Comparison of ENCODE assay signal across 32 cellular contexts in genomic region chr10:130062201-130062600, GRCh38.
"Had no signal": no experiment of that assay in that cellular context is flagged by ENCODE, and none has a peak within 500 bp of the region (broad histone marks: within the 10 kb centered on the region; RNA-seq: fewer than 3 reads in every experiment).

No MANE protein-coding gene starts in this region.

- H3K27ac ChIP-seq: adrenal gland, body of pancreas, cardiac muscle cell, colonic mucosa, foreskin keratinocyte, gastrocnemius medialis, heart left ventricle, WERI-Rb-1 had no signal

- H3K36me3 ChIP-seq: adrenal gland, cardiac muscle cell, colonic mucosa, gastrocnemius medialis, heart left ventricle, WERI-Rb-1 had no signal

- ATAC-seq: activated CD4-positive, alpha-beta T cell treated with anti-CD3 and anti-CD28 coated beads for 36 hours; activated CD8-positive, alpha-beta memory T cell treated with anti-CD3 and anti-CD28 coated beads, Interleukin-2, amount 10 ng/mL, durations not matched to agents 7 days and 5 days; activated CD8-positive, alpha-beta T cell treated with anti-CD3 and anti-CD28 coated beads, Interleukin-2, amount 10 ng/mL, durations not matched to agents 7 days and 5 days; activated naive CD8-positive, alpha-beta T cell treated with anti-CD3 and anti-CD28 coated beads, Interleukin-2, amount 50 U/mL, for 24 hours; body of pancreas; esophagus mucosa; foreskin keratinocyte; gastrocnemius medialis; heart left ventricle; T-helper 17 cell had no signal

- H3K27me3 ChIP-seq: adrenal gland, body of pancreas, cardiac muscle cell, colonic mucosa, foreskin keratinocyte, gastrocnemius medialis, heart left ventricle had no signal

- H3K9me3 ChIP-seq: adrenal gland, body of pancreas, colonic mucosa, gastrocnemius medialis, heart left ventricle had no signal

- H3K4me1 ChIP-seq: adrenal gland, body of pancreas, colonic mucosa, foreskin keratinocyte, gastrocnemius medialis had no signal

- H3K4me3 ChIP-seq: adrenal gland, body of pancreas, cardiac muscle cell, colonic mucosa, gastrocnemius medialis, heart left ventricle had no signal

- FAIRE-seq: endometrium, endothelial cell of umbilical vein had no signal

- DNase-seq: activated B cell treated with CpG ODN at 0.5 μM for 24 hours; activated CD4-positive, alpha-beta memory T cell treated with anti-CD3 and anti-CD28 coated beads for 36 hours; activated CD4-positive, alpha-beta T cell treated with anti-CD3 and anti-CD28 coated beads for 36 hours; activated CD4-positive, alpha-beta T cell treated with anti-CD3 and anti-CD28 coated beads, Interleukin-2, amount 10 ng/mL, durations not matched to agents 24 days and 14 days; activated CD4-positive, CD25-positive, alpha-beta regulatory T cell treated with anti-CD3 and anti-CD28 coated beads, Interleukin-2, amount 50 U/mL, for 72 hours; activated CD8-positive, alpha-beta memory T cell treated with anti-CD3 and anti-CD28 coated beads, Interleukin-2, amount 10 ng/mL, durations not matched to agents 7 days and 5 days; activated CD8-positive, alpha-beta memory T cell treated with anti-CD3 and anti-CD28 coated beads, Interleukin-2, amount 50 U/mL, for 4 hours; activated CD8-positive, alpha-beta T cell treated with anti-CD3 and anti-CD28 coated beads, Interleukin-2, amount 10 ng/mL, durations not matched to agents 7 days and 5 days; activated effector memory CD4-positive, alpha-beta T cell treated with anti-CD3 and anti-CD28 coated beads, Interleukin-2, amount 50 U/mL, for 16 hours; activated naive CD4-positive, alpha-beta T cell treated with anti-CD3 and anti-CD28 coated beads for 36 hours; activated naive CD8-positive, alpha-beta T cell treated with anti-CD3 and anti-CD28 coated beads for 36 hours; activated naive CD8-positive, alpha-beta T cell treated with anti-CD3 and anti-CD28 coated beads, Interleukin-2, amount 50 U/mL, for 24 hours; activated T-cell treated with anti-CD3 and anti-CD28 coated beads, Interleukin-2, amount 50 U/mL, for 1 hour; activated T-cell treated with anti-CD3 and anti-CD28 coated beads, Interleukin-2, amount 50 U/mL, for 48 hours; adrenal gland; amygdala; body of pancreas; central memory CD4-positive, alpha-beta T cell; cerebellar nuclear complex; colonic mucosa; effector CD8-positive, alpha-beta T cell; foreskin keratinocyte; gastrocnemius medialis; glutamatergic neuron; heart left ventricle; T-helper 17 cell; T1000; WERI-Rb-1 had no signal
